Comparison of ENCODE assay signal across 6 cellular contexts in genomic region chr20:29330429-29331115, GRCh38.
DNase-seq lines count a peak whose midpoint lies in the region; ATAC-seq, FAIRE-seq and TF ChIP-seq lines count a peak whose summit lies in the region.
"Not testable (repeated sequence)": the region's sequence is repeated elsewhere in the genome, so short reads cannot be mapped to it uniquely, and the experiment has no call there.

No MANE protein-coding gene starts in this region.

- TF ChIP-seq RAD21 in A549 (conservative IDR thresholded peaks at IDR 0.05 in 1 of 2, IDR thresholded peaks at IDR 0.05 in 1 of 2): not testable (repeated sequence)

- TF ChIP-seq POLR2A in A549 (IDR thresholded peaks at IDR 0.05; ENCODE audit: low read length): not testable (repeated sequence)

- not testable (repeated sequence) for H3K79me2 ChIP-seq in PC-9 (ENCODE audit: low read depth)

- CTCF ChIA-PET in A549 (lab: Yijun Ruan, JAX); PC-9 (lab: Charles Lee); activated CD4-positive, alpha-beta memory T cell treated with anti-CD3 and anti-CD28 coated beads, Interleukin-2, amount 10 ng/mL, durations not matched to agents 7 days and 5 days (lab: Charles Lee): not testable (repeated sequence)

- POLR2A ChIA-PET in A549 (lab: Yijun Ruan, JAX); PC-9 (lab: Charles Lee; ENCODE audit: unreplicated experiment); activated CD4-positive, alpha-beta memory T cell treated with anti-CD3 and anti-CD28 coated beads, Interleukin-2, amount 10 ng/mL, durations not matched to agents 7 days and 5 days (lab: Charles Lee): not testable (repeated sequence)

- TF ChIP-seq CTCF in A549 (IDR thresholded peaks at IDR 0.05); PC-9 (conservative IDR thresholded peaks at IDR 0.05); endodermal cell (conservative IDR thresholded peaks at IDR 0.05): not testable (repeated sequence)

- H3K27ac ChIP-seq in A549; HUES48 (ENCODE audit: low read depth, low read length); PC-9; endodermal cell (ENCODE audit: low read depth, low read length); iPS-20b (ENCODE audit: low read length): not testable (repeated sequence)

- H3K36me3 Mint-ChIP-seq in activated CD4-positive, alpha-beta memory T cell treated with anti-CD3 and anti-CD28 coated beads, Interleukin-2, amount 10 ng/mL, durations not matched to agents 7 days and 5 days (ENCODE audit: low read depth): not testable (repeated sequence)
- H3K36me3 Mint-ChIP-seq in endodermal cell (ENCODE audit: low read depth): peaks cover 15% of the 10 kb centered on the region

- not testable (repeated sequence) for DNase-seq in A549 (ENCODE audit: low read depth in 1 of 2, low spot score in 1 of 2); PC-9; endodermal cell
- peak; percentile 39 for DNase-seq in activated CD4-positive, alpha-beta memory T cell treated with anti-CD3 and anti-CD28 coated beads, Interleukin-2, amount 10 ng/mL, durations not matched to agents 7 days and 5 days

- not testable (repeated sequence) for TF ChIP-seq EP300 in A549 (IDR thresholded peaks at IDR 0.05)

- H3K27ac Mint-ChIP-seq in activated CD4-positive, alpha-beta memory T cell treated with anti-CD3 and anti-CD28 coated beads, Interleukin-2, amount 10 ng/mL, durations not matched to agents 7 days and 5 days; endodermal cell: not testable (repeated sequence)

- BruUV-seq in PC-9 (replicated peaks; lab: Mats Ljungman, UMichigan): not testable (repeated sequence)

- not testable (repeated sequence) for H3K9me3 ChIP-seq in A549; PC-9 (ENCODE audit: insufficient read depth, low read depth)
- H3K9me3 ChIP-seq in HUES48 (ENCODE audit: control insufficient read depth, insufficient read depth, low read length) (peaks cover 84% of the 10 kb centered on the region), endodermal cell (ENCODE audit: control insufficient read depth, low read length) (peaks cover 80% of the 10 kb centered on the region), iPS-20b (ENCODE audit: insufficient read depth, low read depth, low read length) (peaks cover 75% of the 10 kb centered on the region)

- not testable (repeated sequence) for H3K27me3 ChIP-seq in HUES48 (ENCODE audit: control insufficient read depth, insufficient read depth, low read length); endodermal cell (ENCODE audit: control insufficient read depth, insufficient read depth, low read length, poor library complexity, severe bottlenecking); iPS-20b (ENCODE audit: insufficient read depth, low read length)
- peaks cover 11% of the 10 kb centered on the region; the same call in 1 of the 2 replicates for H3K27me3 ChIP-seq in PC-9 (ENCODE audit: insufficient read depth, low read depth)

- intact Hi-C loops in PC-9 (cut with micrococcal nuclease; ENCODE audit: unreplicated experiment): not testable (repeated sequence)

- not testable (repeated sequence) for H3K4me3 ChIP-seq in A549, PC-9
- H3K4me3 ChIP-seq in HUES48 (ENCODE audit: low read depth, low read length): peak overlapping the region; percentile 26; the same call in 1 of the 2 replicates
- peak overlapping the region; percentile 53 for H3K4me3 ChIP-seq in endodermal cell (ENCODE audit: low read length)
- H3K4me3 ChIP-seq in iPS-20b (ENCODE audit: low read length): 0 out of 2 replicates have a peak overlapping the region, but pooled peaks have one; percentile 6

- not testable (repeated sequence) for H2AFZ ChIP-seq in PC-9

- not testable (repeated sequence) for H3K9ac ChIP-seq in HUES48 (ENCODE audit: low read depth, low read length); endodermal cell (ENCODE audit: extremely low read depth, low read length, poor library complexity, severe bottlenecking); iPS-20b (ENCODE audit: low read depth, low read length)

- ATAC-seq in A549: not testable (repeated sequence)

- not testable (repeated sequence) for H3F3A ChIP-seq in PC-9 (ENCODE audit: insufficient read depth, low read depth)

- H3K36me3 ChIP-seq in HUES48 (ENCODE audit: control insufficient read depth, insufficient read depth, low read length); PC-9 (ENCODE audit: low read depth); endodermal cell (ENCODE audit: control insufficient read depth, insufficient read depth, low read length); iPS-20b (ENCODE audit: insufficient read depth, low read depth, low read length): not testable (repeated sequence)

- peak overlapping the region; percentile 50 for H3K4me2 ChIP-seq in A549
- peak overlapping the region; percentile 50 for H3K4me2 ChIP-seq in PC-9

- not testable (repeated sequence) for H3K27me3 Mint-ChIP-seq in activated CD4-positive, alpha-beta memory T cell treated with anti-CD3 and anti-CD28 coated beads, Interleukin-2, amount 10 ng/mL, durations not matched to agents 7 days and 5 days; endodermal cell (ENCODE audit: insufficient read depth)

- H3K9me2 ChIP-seq in PC-9 (ENCODE audit: insufficient read depth): not testable (repeated sequence)

- 2% methylated on average over 10 of the region's 10 CpGs for WGBS in A549 (ENCODE audit: missing lambda C conversion rate)
- WGBS in endodermal cell (ENCODE audit: insufficient coverage in 1 of 2, insufficient read length in 1 of 2), 2 experiments: 54 to 58% methylated on average over 10 of the region's 10 CpGs

- not testable (repeated sequence) for H4K20me1 ChIP-seq in PC-9 (ENCODE audit: insufficient read depth)

- not testable (repeated sequence) for H3K4me1 ChIP-seq in A549; HUES48 (ENCODE audit: control insufficient read depth, insufficient read depth, low read length); PC-9 (replicated peaks; ENCODE audit: insufficient read depth); endodermal cell (ENCODE audit: control insufficient read depth, insufficient read depth, low read length); iPS-20b (ENCODE audit: insufficient read depth, low read length)

- not testable (repeated sequence) for H3K4me3 Mint-ChIP-seq in activated CD4-positive, alpha-beta memory T cell treated with anti-CD3 and anti-CD28 coated beads, Interleukin-2, amount 10 ng/mL, durations not matched to agents 7 days and 5 days; endodermal cell

- not testable (repeated sequence) for FAIRE-seq in A549 (lab: Jason Lieb, UNC)

- peaks cover 55% of the 10 kb centered on the region for H3K9me3 Mint-ChIP-seq in activated CD4-positive, alpha-beta memory T cell treated with anti-CD3 and anti-CD28 coated beads, Interleukin-2, amount 10 ng/mL, durations not matched to agents 7 days and 5 days
- peaks cover 98% of the 10 kb centered on the region for H3K9me3 Mint-ChIP-seq in endodermal cell

- H3K4me1 Mint-ChIP-seq in activated CD4-positive, alpha-beta memory T cell treated with anti-CD3 and anti-CD28 coated beads, Interleukin-2, amount 10 ng/mL, durations not matched to agents 7 days and 5 days; endodermal cell: not testable (repeated sequence)
